1 cellular context compared by ENCODE assay signal in the genomic region with DNA sequence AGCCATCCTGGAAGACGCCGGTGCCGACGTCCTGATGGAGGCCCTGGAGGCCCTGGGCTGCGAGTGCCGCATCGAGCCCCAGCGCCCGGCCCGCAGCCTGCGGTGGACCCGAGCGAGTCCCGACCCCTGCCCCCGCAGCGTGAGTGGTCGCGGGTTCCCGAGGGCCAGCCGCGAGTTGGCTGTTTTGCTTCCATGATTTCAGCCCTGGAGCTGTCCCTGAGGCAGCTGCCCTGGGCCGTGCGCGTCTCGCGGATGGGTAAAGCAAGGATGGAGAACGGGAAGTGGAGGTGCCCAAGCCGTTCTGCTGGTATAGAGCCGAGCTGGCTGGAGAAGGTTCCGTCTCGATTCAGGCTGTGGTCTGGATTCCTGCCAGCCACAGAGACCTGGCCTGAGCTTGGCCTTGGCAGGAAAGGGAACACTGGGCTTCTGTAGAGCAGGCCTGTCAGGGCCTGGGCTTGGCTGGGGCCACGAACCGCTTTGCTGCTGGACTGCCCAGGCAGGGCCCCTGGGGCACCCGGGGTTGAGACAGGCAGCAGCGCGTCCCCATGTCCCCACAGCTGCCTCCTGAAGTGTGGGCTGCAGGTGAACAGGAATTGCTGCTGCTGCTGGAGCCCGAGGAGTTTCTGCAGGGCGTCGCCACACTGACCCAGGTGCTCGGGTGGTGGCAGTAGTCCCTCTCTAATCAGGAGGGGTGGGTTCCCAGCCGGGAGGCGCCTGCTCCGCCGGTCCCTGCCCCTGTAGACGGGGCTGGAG.
TF ChIP-seq lines count a peak whose summit lies in the region.

No MANE protein-coding gene starts in this region.

TF ChIP-seq in K562, 482 proteins besides CTCF, POLR2A, EP300 and RAD21 (continued from another document):
- TF ChIP-seq SAP30 (IDR thresholded peaks at IDR 0.05; ENCODE audit: borderline replicate concordance, insufficient read depth, low read depth, low read length, poor library complexity, severe bottlenecking) (peak; percentile 3), GMEB1 (CRISPR knock-in tag; IDR thresholded peaks at IDR 0.05) (no peak), MXD1 (CRISPR knock-in tag; IDR thresholded peaks at IDR 0.05; ENCODE audit: borderline replicate concordance, poor library complexity, severe bottlenecking) (no peak), HMGN3 (IDR thresholded peaks at IDR 0.05; ENCODE audit: borderline replicate concordance, extremely low read depth, insufficient read length, low read depth, low read length) (peak; percentile 10), RB1 (IDR thresholded peaks at IDR 0.05; ENCODE audit: low read depth) (no peak), BRCA1 (IDR thresholded peaks at IDR 0.05) (no peak), BRCA1 (CRISPR knock-in tag; IDR thresholded peaks at IDR 0.05) (0 out of 2 replicates have a peak, but pooled peaks have one; percentile 19), MTF1 (CRISPR knock-in tag; IDR thresholded peaks at IDR 0.05; ENCODE audit: borderline replicate concordance) (no peak), KDM4B (IDR thresholded peaks at IDR 0.05; ENCODE audit: borderline replicate concordance in 2 of 2, low read depth in 1 of 2) (no peak), BACH1 (tag; IDR thresholded peaks at IDR 0.05) (no peak), SMARCB1 (IDR thresholded peaks at IDR 0.05; ENCODE audit: insufficient read length, low read depth) (no peak), MAFK (IDR thresholded peaks at IDR 0.05; ENCODE audit: low read length) (no peak), ZNF398 (CRISPR knock-in tag; IDR thresholded peaks at IDR 0.05) (no peak), L3MBTL2 (IDR thresholded peaks at IDR 0.05) (no peak), ZZZ3 (IDR thresholded peaks at IDR 0.05) (no peak)
- TF ChIP-seq, protein P1, sequence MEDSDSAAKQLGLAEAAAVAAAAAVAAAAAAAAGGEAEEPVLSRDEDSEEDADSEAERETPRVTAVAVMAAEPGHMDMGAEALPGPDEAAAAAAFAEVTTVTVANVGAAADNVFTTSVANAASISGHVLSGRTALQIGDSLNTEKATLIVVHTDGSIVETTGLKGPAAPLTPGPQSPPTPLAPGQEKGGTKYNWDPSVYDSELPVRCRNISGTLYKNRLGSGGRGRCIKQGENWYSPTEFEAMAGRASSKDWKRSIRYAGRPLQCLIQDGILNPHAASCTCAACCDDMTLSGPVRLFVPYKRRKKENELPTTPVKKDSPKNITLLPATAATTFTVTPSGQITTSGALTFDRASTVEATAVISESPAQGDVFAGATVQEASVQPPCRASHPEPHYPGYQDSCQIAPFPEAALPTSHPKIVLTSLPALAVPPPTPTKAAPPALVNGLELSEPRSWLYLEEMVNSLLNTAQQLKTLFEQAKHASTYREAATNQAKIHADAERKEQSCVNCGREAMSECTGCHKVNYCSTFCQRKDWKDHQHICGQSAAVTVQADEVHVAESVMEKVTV (CRISPR knock-in tag; IDR thresholded peaks at IDR 0.05), result no peak
- TF ChIP-seq, protein P2, sequence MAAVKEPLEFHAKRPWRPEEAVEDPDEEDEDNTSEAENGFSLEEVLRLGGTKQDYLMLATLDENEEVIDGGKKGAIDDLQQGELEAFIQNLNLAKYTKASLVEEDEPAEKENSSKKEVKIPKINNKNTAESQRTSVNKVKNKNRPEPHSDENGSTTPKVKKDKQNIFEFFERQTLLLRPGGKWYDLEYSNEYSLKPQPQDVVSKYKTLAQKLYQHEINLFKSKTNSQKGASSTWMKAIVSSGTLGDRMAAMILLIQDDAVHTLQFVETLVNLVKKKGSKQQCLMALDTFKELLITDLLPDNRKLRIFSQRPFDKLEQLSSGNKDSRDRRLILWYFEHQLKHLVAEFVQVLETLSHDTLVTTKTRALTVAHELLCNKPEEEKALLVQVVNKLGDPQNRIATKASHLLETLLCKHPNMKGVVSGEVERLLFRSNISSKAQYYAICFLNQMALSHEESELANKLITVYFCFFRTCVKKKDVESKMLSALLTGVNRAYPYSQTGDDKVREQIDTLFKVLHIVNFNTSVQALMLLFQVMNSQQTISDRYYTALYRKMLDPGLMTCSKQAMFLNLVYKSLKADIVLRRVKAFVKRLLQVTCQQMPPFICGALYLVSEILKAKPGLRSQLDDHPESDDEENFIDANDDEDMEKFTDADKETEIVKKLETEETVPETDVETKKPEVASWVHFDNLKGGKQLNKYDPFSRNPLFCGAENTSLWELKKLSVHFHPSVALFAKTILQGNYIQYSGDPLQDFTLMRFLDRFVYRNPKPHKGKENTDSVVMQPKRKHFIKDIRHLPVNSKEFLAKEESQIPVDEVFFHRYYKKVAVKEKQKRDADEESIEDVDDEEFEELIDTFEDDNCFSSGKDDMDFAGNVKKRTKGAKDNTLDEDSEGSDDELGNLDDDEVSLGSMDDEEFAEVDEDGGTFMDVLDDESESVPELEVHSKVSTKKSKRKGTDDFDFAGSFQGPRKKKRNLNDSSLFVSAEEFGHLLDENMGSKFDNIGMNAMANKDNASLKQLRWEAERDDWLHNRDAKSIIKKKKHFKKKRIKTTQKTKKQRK (IDR thresholded peaks at IDR 0.05; ENCODE audit: borderline replicate concordance, low read depth, low read length), result no peak
- TF ChIP-seq, protein P3, sequence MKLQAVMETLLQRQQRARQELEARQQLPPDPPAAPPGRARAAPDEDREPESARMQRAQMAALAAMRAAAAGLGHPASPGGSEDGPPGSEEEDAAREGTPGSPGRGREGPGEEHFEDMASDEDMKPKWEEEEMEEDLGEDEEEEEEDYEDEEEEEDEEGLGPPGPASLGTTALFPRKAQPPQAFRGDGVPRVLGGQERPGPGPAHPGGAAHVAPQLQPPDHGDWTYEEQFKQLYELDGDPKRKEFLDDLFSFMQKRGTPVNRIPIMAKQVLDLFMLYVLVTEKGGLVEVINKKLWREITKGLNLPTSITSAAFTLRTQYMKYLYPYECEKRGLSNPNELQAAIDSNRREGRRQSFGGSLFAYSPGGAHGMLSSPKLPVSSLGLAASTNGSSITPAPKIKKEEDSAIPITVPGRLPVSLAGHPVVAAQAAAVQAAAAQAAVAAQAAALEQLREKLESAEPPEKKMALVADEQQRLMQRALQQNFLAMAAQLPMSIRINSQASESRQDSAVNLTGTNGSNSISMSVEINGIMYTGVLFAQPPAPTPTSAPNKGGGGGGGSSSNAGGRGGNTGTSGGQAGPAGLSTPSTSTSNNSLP (IDR thresholded peaks at IDR 0.05; ENCODE audit: borderline replicate concordance, low read depth, low read length), result no peak
- TF ChIP-seq, protein P4, sequence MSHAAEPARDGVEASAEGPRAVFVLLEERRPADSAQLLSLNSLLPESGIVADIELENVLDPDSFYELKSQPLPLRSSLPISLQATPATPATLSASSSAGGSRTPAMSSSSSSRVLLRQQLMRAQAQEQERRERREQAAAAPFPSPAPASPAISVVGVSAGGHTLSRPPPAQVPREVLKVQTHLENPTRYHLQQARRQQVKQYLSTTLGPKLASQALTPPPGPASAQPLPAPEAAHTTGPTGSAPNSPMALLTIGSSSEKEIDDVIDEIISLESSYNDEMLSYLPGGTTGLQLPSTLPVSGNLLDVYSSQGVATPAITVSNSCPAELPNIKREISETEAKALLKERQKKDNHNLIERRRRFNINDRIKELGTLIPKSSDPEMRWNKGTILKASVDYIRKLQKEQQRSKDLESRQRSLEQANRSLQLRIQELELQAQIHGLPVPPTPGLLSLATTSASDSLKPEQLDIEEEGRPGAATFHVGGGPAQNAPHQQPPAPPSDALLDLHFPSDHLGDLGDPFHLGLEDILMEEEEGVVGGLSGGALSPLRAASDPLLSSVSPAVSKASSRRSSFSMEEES (CRISPR knock-in tag; IDR thresholded peaks at IDR 0.05), result no peak
- TF ChIP-seq, protein P5, sequence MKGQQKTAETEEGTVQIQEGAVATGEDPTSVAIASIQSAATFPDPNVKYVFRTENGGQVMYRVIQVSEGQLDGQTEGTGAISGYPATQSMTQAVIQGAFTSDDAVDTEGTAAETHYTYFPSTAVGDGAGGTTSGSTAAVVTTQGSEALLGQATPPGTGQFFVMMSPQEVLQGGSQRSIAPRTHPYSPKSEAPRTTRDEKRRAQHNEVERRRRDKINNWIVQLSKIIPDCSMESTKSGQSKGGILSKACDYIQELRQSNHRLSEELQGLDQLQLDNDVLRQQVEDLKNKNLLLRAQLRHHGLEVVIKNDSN (CRISPR knock-in tag; IDR thresholded peaks at IDR 0.05), result 0 out of 2 replicates have a peak, but pooled peaks have one; percentile 27
- TF ChIP-seq, protein P6, sequence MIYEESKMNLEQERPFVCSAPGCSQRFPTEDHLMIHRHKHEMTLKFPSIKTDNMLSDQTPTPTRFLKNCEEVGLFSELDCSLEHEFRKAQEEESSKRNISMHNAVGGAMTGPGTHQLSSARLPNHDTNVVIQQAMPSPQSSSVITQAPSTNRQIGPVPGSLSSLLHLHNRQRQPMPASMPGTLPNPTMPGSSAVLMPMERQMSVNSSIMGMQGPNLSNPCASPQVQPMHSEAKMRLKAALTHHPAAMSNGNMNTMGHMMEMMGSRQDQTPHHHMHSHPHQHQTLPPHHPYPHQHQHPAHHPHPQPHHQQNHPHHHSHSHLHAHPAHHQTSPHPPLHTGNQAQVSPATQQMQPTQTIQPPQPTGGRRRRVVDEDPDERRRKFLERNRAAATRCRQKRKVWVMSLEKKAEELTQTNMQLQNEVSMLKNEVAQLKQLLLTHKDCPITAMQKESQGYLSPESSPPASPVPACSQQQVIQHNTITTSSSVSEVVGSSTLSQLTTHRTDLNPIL (CRISPR knock-in tag; IDR thresholded peaks at IDR 0.05), result no peak
